10 cellular contexts compared by ENCODE assay signal in genomic region chr5:61641748-61642565, GRCh38.
DNase-seq lines count a peak whose midpoint lies in the region; TF ChIP-seq lines count a peak whose summit lies in the region.
"Had no signal": no experiment of that assay in that cellular context is flagged by ENCODE, and none has a peak within 500 bp of the region (broad histone marks: within the 10 kb centered on the region; RNA-seq: fewer than 3 reads in every experiment).

No MANE protein-coding gene starts in this region.

- H3K9ac ChIP-seq in Loucy (ENCODE audit: low read depth, low read length, poor library complexity, severe bottlenecking) (no peak overlapping the region), endodermal cell (ENCODE audit: extremely low read depth, low read length, poor library complexity, severe bottlenecking) (no peak overlapping the region)

- H3K27ac Mint-ChIP-seq in endodermal cell, result no peak overlapping the region
- peak overlapping the region in 1 of 7 donors; percentile 32 for H3K27ac Mint-ChIP-seq in CD14-positive monocyte

- H3K27me3 Mint-ChIP-seq in endodermal cell (ENCODE audit: insufficient read depth) (no peaks in the 10 kb centered on the region), CD14-positive monocyte (ENCODE audit: low read depth in 3 of 3) (peaks cover 0 to 3% (median 1%) of the 10 kb centered on the region in 3 donors)

- H2AFZ ChIP-seq in Loucy (ENCODE audit: low read length), result no peak overlapping the region

- H3K9me2 ChIP-seq in Loucy (replicated peaks; ENCODE audit: low read depth, low read length), result no peaks in the 10 kb centered on the region

- no peaks in the 10 kb centered on the region for H3F3A ChIP-seq in Loucy (ENCODE audit: low read depth)

- H3K36me3 ChIP-seq in Loucy (ENCODE audit: insufficient read depth, low read length) (no peaks in the 10 kb centered on the region), endodermal cell (ENCODE audit: control insufficient read depth, insufficient read depth, low read length) (no peaks in the 10 kb centered on the region)

- no peaks in the 10 kb centered on the region for H3K4me1 Mint-ChIP-seq in endodermal cell
- H3K4me1 Mint-ChIP-seq in CD14-positive monocyte, result no peaks in the 10 kb centered on the region
- H3K4me1 Mint-ChIP-seq: IgD-negative memory B cell had no signal

- H3K9me3 Mint-ChIP-seq in endodermal cell (no peaks in the 10 kb centered on the region), CD14-positive monocyte (no peaks in the 10 kb centered on the region)
- H3K9me3 Mint-ChIP-seq: IgD-negative memory B cell had no signal

- H3K4me3 Mint-ChIP-seq in endodermal cell (no peak overlapping the region), CD14-positive monocyte (no peak overlapping the region)
- H3K4me3 Mint-ChIP-seq: IgD-negative memory B cell had no signal

- no peak overlapping the region for H3K4me2 ChIP-seq in Loucy (ENCODE audit: low read depth, low read length, poor library complexity, severe bottlenecking)

- 84 to 89% methylated on average over 6 to 7 of the region's 7 CpGs for WGBS in endodermal cell (ENCODE audit: insufficient coverage in 1 of 2, insufficient read length in 1 of 2), 2 experiments

- DNase-seq in GM03348 (ENCODE audit: low spot score) (peak; percentile 43), endodermal cell (no peak), retinal pigment epithelial cell (ENCODE audit: low read depth) (no peak), kidney tubule cell (ENCODE audit: low spot score) (no peak), activated gamma-delta T cell treated with Interleukin-2 at 50 U/mL for 16 hours (no peak), CD14-positive monocyte (ENCODE audit: low spot score) (no peak)
- no peak for DNase-seq in effector CD4-positive, alpha-beta T cell
- DNase-seq: NCI-H2029 treated with DMSO at 0.1 percent for 48 hours had no signal

- no peaks in the 10 kb centered on the region for H3K36me3 Mint-ChIP-seq in endodermal cell (ENCODE audit: low read depth)
- no peaks in the 10 kb centered on the region for H3K36me3 Mint-ChIP-seq in CD14-positive monocyte
- H3K36me3 Mint-ChIP-seq: IgD-negative memory B cell had no signal

- no peaks in the 10 kb centered on the region for H3K4me1 ChIP-seq in Loucy (ENCODE audit: insufficient read depth, low read length, poor library complexity, severe bottlenecking)
- H3K4me1 ChIP-seq in endodermal cell (ENCODE audit: control insufficient read depth, insufficient read depth, low read length), result no peaks in the 10 kb centered on the region

- intact Hi-C loops in CD14-positive monocyte (cut with micrococcal nuclease), result no loop called here

- no peak overlapping the region for H3K27ac ChIP-seq in endodermal cell (ENCODE audit: low read depth, low read length)

- TF ChIP-seq CTCF in Loucy (conservative IDR thresholded peaks at IDR 0.05; ENCODE audit: low read length) (peak; percentile 34; the same call in 1 of the 2 replicates), endodermal cell (conservative IDR thresholded peaks at IDR 0.05) (peak; percentile 50), retinal pigment epithelial cell (conservative IDR thresholded peaks at IDR 0.05; ENCODE audit: low read depth, low read length) (peak; percentile 26), CD14-positive monocyte (IDR thresholded peaks at IDR 0.05) (no peak)

- no peaks in the 10 kb centered on the region for H3K9me3 ChIP-seq in Loucy (ENCODE audit: insufficient read depth, low read depth, low read length)
- no peaks in the 10 kb centered on the region for H3K9me3 ChIP-seq in endodermal cell (ENCODE audit: control insufficient read depth, low read length)

- H3K4me3 ChIP-seq in Loucy (ENCODE audit: low read length, poor library complexity, severe bottlenecking) (no peak overlapping the region), endodermal cell (ENCODE audit: low read length) (no peak overlapping the region), retinal pigment epithelial cell (ENCODE audit: low read length) (no peak overlapping the region)

- no peaks in the 10 kb centered on the region for H3K79me2 ChIP-seq in Loucy (ENCODE audit: insufficient read depth, low read length)

- no peaks in the 10 kb centered on the region for H4K20me1 ChIP-seq in Loucy (ENCODE audit: insufficient read depth, low read length, poor library complexity, severe bottlenecking)

- H3K27me3 ChIP-seq in Loucy (ENCODE audit: insufficient read depth, low read length, poor library complexity, severe bottlenecking) (no peaks in the 10 kb centered on the region), endodermal cell (ENCODE audit: control insufficient read depth, insufficient read depth, low read length, poor library complexity, severe bottlenecking) (no peaks in the 10 kb centered on the region)
